29 cellular contexts compared by ENCODE assay signal in genomic region chr2:83756219-83756618, GRCh38.
"Had no signal": no experiment of that assay in that cellular context is flagged by ENCODE, and none has a peak within 500 bp of the region (broad histone marks: within the 10 kb centered on the region; RNA-seq: fewer than 3 reads in every experiment).

No MANE protein-coding gene starts in this region.

- H3K27ac Mint-ChIP-seq: dendritic cell treated with granulocyte-macrophage colony-stimulating factor and Interleukin-4, amounts not matched to agents 40 ng/mL and 50 ng/mL, for 4 days; effector memory CD8-positive, alpha-beta T cell; endodermal cell had no signal

- H3K4me3 ChIP-seq: colonic mucosa, coronary artery, dorsolateral prefrontal cortex, esophagus muscularis mucosa, esophagus squamous epithelium, gastrocnemius medialis, gastroesophageal sphincter, heart left ventricle, heart right ventricle had no signal

- H3K27ac ChIP-seq: colonic mucosa, coronary artery, dorsolateral prefrontal cortex, epithelial cell of prostate, esophagus muscularis mucosa, esophagus squamous epithelium, foreskin keratinocyte, gastrocnemius medialis, gastroesophageal sphincter, heart left ventricle, heart right ventricle had no signal

- H3K36me3 ChIP-seq: colonic mucosa, esophagus muscularis mucosa, esophagus squamous epithelium, gastrocnemius medialis, gastroesophageal sphincter, heart left ventricle, heart right ventricle had no signal

- H3K9me3 ChIP-seq: colonic mucosa, gastrocnemius medialis had no signal

- H3K27me3 Mint-ChIP-seq: dendritic cell treated with granulocyte-macrophage colony-stimulating factor and Interleukin-4, amounts not matched to agents 40 ng/mL and 50 ng/mL, for 4 days; effector memory CD8-positive, alpha-beta T cell had no signal

- DNase-seq: colonic mucosa; cortex of kidney; dermis blood vessel endothelial cell; dorsolateral prefrontal cortex; effector CD4-positive, alpha-beta T cell; effector CD8-positive, alpha-beta T cell; effector memory CD4-positive, alpha-beta T cell; effector memory CD8-positive, alpha-beta T cell; endodermal cell; erythroblast; esophagus squamous epithelium; foreskin fibroblast; foreskin keratinocyte; foreskin melanocyte; gastrocnemius medialis; glutamatergic neuron; head of caudate nucleus; heart left ventricle; heart right ventricle had no signal

- ATAC-seq: effector memory CD8-positive, alpha-beta T cell; esophagus mucosa; foreskin keratinocyte; gastrocnemius medialis; gastroesophageal sphincter; heart left ventricle; heart right ventricle had no signal

- H3K4me1 ChIP-seq: colonic mucosa, esophagus muscularis mucosa, esophagus squamous epithelium, foreskin keratinocyte, gastrocnemius medialis, gastroesophageal sphincter, heart left ventricle, heart right ventricle had no signal

- H3K27me3 ChIP-seq: colonic mucosa, dorsolateral prefrontal cortex, esophagus muscularis mucosa, esophagus squamous epithelium, foreskin keratinocyte, gastrocnemius medialis, gastroesophageal sphincter, heart left ventricle, heart right ventricle had no signal

- FAIRE-seq: colon, endometrium, endothelial cell of umbilical vein, frontal cortex had no signal

- H3K4me3 Mint-ChIP-seq: dendritic cell treated with granulocyte-macrophage colony-stimulating factor and Interleukin-4, amounts not matched to agents 40 ng/mL and 50 ng/mL, for 4 days; effector memory CD8-positive, alpha-beta T cell; endodermal cell had no signal
